Comparison of ENCODE assay signal across 8 cellular contexts in genomic region chr9:116494815-116495634, GRCh38.
DNase-seq lines count a peak whose midpoint lies in the region; ATAC-seq, FAIRE-seq and TF ChIP-seq lines count a peak whose summit lies in the region.

No MANE protein-coding gene starts in this region.

- H3K4me2 ChIP-seq in Loucy (ENCODE audit: low read depth, low read length, poor library complexity, severe bottlenecking) (no peak overlapping the region), K562 (ENCODE audit: insufficient read depth, low read length) (no peak overlapping the region), mesendoderm (ENCODE audit: low read length) (no peak overlapping the region)

- no peaks in the 10 kb centered on the region for H3K36me3 ChIP-seq in Loucy (ENCODE audit: insufficient read depth, low read length)
- H3K36me3 ChIP-seq in K562 (ENCODE audit: control insufficient read depth, insufficient read depth, low read length) = no peaks in the 10 kb centered on the region
- H3K36me3 ChIP-seq in mesendoderm (ENCODE audit: control insufficient read depth, insufficient read depth, low read length) = no peaks in the 10 kb centered on the region

- no peaks in the 10 kb centered on the region for H3K9me2 ChIP-seq in Loucy (replicated peaks; ENCODE audit: low read depth, low read length)

- H3F3A ChIP-seq in Loucy (ENCODE audit: low read depth) = no peaks in the 10 kb centered on the region

- POLR2A ChIA-PET in K562 (lab: Yijun Ruan, JAX) = no interaction called here

- no peak overlapping the region for H2BK120ac ChIP-seq in mesendoderm (ENCODE audit: low read depth, low read length)

- DNase-seq in AG09309 (ENCODE audit: low read depth) = no peak
- DNase-seq in K562 (ENCODE audit: extremely low read depth in 1 of 4, low spot score in 3 of 4) = peak; percentile 41 to 73 (median 56)
- DNase-seq in mesendoderm = peak; percentile 61
- no peak for DNase-seq in 8988T
- no peak for DNase-seq in GDM1 (lab: John Stamatoyannopoulos, UW)

- in situ Hi-C loops in K562 (cut with MboI) = loop anchor here (10.0 kb wide), 1 partner anchor 340 kb away; the partner anchor contains the start of gene PAPPA

- ATAC-seq in GM18519 (IDR thresholded peaks at IDR 0.05; ENCODE audit: low FRiP score, unreplicated experiment) = peak; percentile 66
- ATAC-seq in K562 = peak; percentile 83
- ATAC-seq in GM18520 (IDR thresholded peaks at IDR 0.05; ENCODE audit: unreplicated experiment) = no peak

- H3K27ac ChIP-seq in K562 (ENCODE audit: extremely low read depth, low read depth, low read length) = no peak overlapping the region
- H3K27ac ChIP-seq in mesendoderm (ENCODE audit: low read depth, low read length) = no peak overlapping the region

- H4K8ac ChIP-seq in mesendoderm (ENCODE audit: low read depth, low read length) = no peak overlapping the region

- no peak overlapping the region for H3K4me3 ChIP-seq in AG09309 (ENCODE audit: control insufficient read depth, low read depth, low read length)
- H3K4me3 ChIP-seq in Loucy (ENCODE audit: low read length, poor library complexity, severe bottlenecking) = no peak overlapping the region
- H3K4me3 ChIP-seq in K562 = no peak overlapping the region
- no peak overlapping the region for H3K4me3 ChIP-seq in mesendoderm (ENCODE audit: low read length)

- H4K5ac ChIP-seq in mesendoderm (ENCODE audit: low read length) = no peak overlapping the region

- H2BK15ac ChIP-seq in mesendoderm (replicated peaks; ENCODE audit: low read depth) = peak overlapping the region; percentile 80

- TF ChIP-seq POLR2A in K562 (conservative IDR thresholded peaks at IDR 0.05) = no peak

- no peaks in the 10 kb centered on the region for H4K20me1 ChIP-seq in Loucy (ENCODE audit: insufficient read depth, low read length, poor library complexity, severe bottlenecking)
- no peaks in the 10 kb centered on the region for H4K20me1 ChIP-seq in K562 (replicated peaks; ENCODE audit: control insufficient read depth, insufficient read depth, low read length)

- H3K79me2 ChIP-seq in Loucy (ENCODE audit: insufficient read depth, low read length) (no peaks in the 10 kb centered on the region), K562 (ENCODE audit: control insufficient read depth, insufficient read depth, low read length) (no peaks in the 10 kb centered on the region), mesendoderm (ENCODE audit: control insufficient read depth, insufficient read depth, low read length) (no peaks in the 10 kb centered on the region)

- H2BK5ac ChIP-seq in mesendoderm (ENCODE audit: low read length) = no peak overlapping the region

- no peak; the same call in 1 of the 2 replicates for TF ChIP-seq EP300 in K562 (IDR thresholded peaks at IDR 0.05; ENCODE audit: low read length)

- BruUV-seq in K562 (replicated peaks; lab: Mats Ljungman, UMichigan) = no TSS peak

- CTCF ChIA-PET in K562 (lab: Yijun Ruan, JAX; ENCODE audit: low intra/inter-chr PET ratio) = interaction anchor here (1.1 kb wide), 1 partner anchor 209 kb away, joined by 3 read pairs; no protein-coding TSS in a partner anchor

- H3K56ac ChIP-seq in mesendoderm (ENCODE audit: low read length) = no peak overlapping the region

- no peaks in the 10 kb centered on the region for H3K9me3 ChIP-seq in Loucy (ENCODE audit: insufficient read depth, low read depth, low read length)
- H3K9me3 ChIP-seq in K562 (replicated peaks; ENCODE audit: control insufficient read depth, insufficient read depth, low read depth, low read length) = no peaks in the 10 kb centered on the region

- 50% methylated on average over 5 of the region's 5 CpGs for WGBS in K562 (ENCODE audit: insufficient coverage, low coverage, missing lambda C conversion rate)
- no CpG with 5 or more reads among the region's 5 CpGs for WGBS in mesendoderm (ENCODE audit: extremely low coverage, insufficient coverage, low lambda C conversion rate)

- no peak overlapping the region for H2AFZ ChIP-seq in Loucy (ENCODE audit: low read length)
- H2AFZ ChIP-seq in K562 (ENCODE audit: low read depth, low read length) = no peak overlapping the region

- H3K4ac ChIP-seq in mesendoderm (ENCODE audit: low read depth, low read length) = no peak overlapping the region

- H2AK5ac ChIP-seq in mesendoderm (ENCODE audit: low read length) = no peak overlapping the region

- TF ChIP-seq RAD21 in K562 (CRISPR knock-in tag; conservative IDR thresholded peaks at IDR 0.05 in 1 of 2, IDR thresholded peaks at IDR 0.05 in 1 of 2) = peak; percentile 56 to 81

- H3K9ac ChIP-seq in Loucy (ENCODE audit: low read depth, low read length, poor library complexity, severe bottlenecking) = no peak overlapping the region
- H3K9ac ChIP-seq in K562 (ENCODE audit: insufficient read depth in 1 of 2, low read depth in 2 of 2, low read length in 2 of 2) = no peak overlapping the region
- no peak overlapping the region for H3K9ac ChIP-seq in mesendoderm (ENCODE audit: low read length)

- FAIRE-seq in K562 (lab: Jason Lieb, UNC) = peak; percentile 93

- no peak overlapping the region for H3K18ac ChIP-seq in mesendoderm (ENCODE audit: low read length)

- peak; percentile 63 for TF ChIP-seq CTCF in AG09309 (IDR thresholded peaks at IDR 0.05; ENCODE audit: control insufficient read depth, insufficient read depth, low read depth, low read length, missing control alignments)
- TF ChIP-seq CTCF in Loucy (conservative IDR thresholded peaks at IDR 0.05; ENCODE audit: low read length) = peak; percentile 72
- peak; percentile 69 to 87 (median 70) for TF ChIP-seq CTCF in K562 (IDR thresholded peaks at IDR 0.05 in 2 of 3, conservative IDR thresholded peaks at IDR 0.05 in 1 of 3; ENCODE audit: insufficient read depth in 2 of 3, low read depth in 1 of 3, low read length in 3 of 3)

- intact Hi-C loops in K562 (cut with micrococcal nuclease) = loop anchor here (5.0 to 10.0 kb wide), 4 partner anchors 73 to 903 kb away; no protein-coding TSS in a partner anchor

- no peak overlapping the region for H3K23ac ChIP-seq in mesendoderm (ENCODE audit: low read length)

- H3K79me1 ChIP-seq in mesendoderm (ENCODE audit: low read length) = no peaks in the 10 kb centered on the region

- H3K4me1 ChIP-seq in Loucy (ENCODE audit: insufficient read depth, low read length, poor library complexity, severe bottlenecking) = no peaks in the 10 kb centered on the region
- peaks cover 0 to 6% of the 10 kb centered on the region in 2 experiments; a peak in 2 of 5 replicates for H3K4me1 ChIP-seq in K562 (replicated peaks in 1 of 2; ENCODE audit: control insufficient read depth in 2 of 2, insufficient read depth in 2 of 2, low read length in 2 of 2)
- no peaks in the 10 kb centered on the region for H3K4me1 ChIP-seq in mesendoderm (ENCODE audit: control insufficient read depth, low read depth, low read length)

- no peaks in the 10 kb centered on the region for H3K9me1 ChIP-seq in K562 (ENCODE audit: control insufficient read depth, insufficient read depth, low read length)

- H3K27me3 ChIP-seq in Loucy (ENCODE audit: insufficient read depth, low read length, poor library complexity, severe bottlenecking) (no peaks in the 10 kb centered on the region), K562 (ENCODE audit: control insufficient read depth in 2 of 2, insufficient read depth in 2 of 2, low read length in 2 of 2) (no peaks in the 10 kb centered on the region), mesendoderm (ENCODE audit: insufficient read depth, low read length, poor library complexity) (no peaks in the 10 kb centered on the region)

TF ChIP-seq in K562, 482 proteins besides CTCF, POLR2A, EP300 and RAD21 (continues in another document):
- TF ChIP-seq SMARCB1 (IDR thresholded peaks at IDR 0.05; ENCODE audit: insufficient read length, low read depth) (no peak), ZNF592 (IDR thresholded peaks at IDR 0.05) (0 out of 2 replicates have a peak, but pooled peaks have one; percentile 22)

Comparison
In these comparisons a context has a peak if more than half of its experiments do, and no peak if none do; other contexts are left out.
1. DNase-seq: peak in K562 (4 of 4) and mesendoderm (single experiment); none in AG09309 (single experiment), 8988T (single experiment) and GDM1 (single experiment).
2. Peak in every context shown above with its lines, with median percentiles within 50 percentile points of each other: CTCF ChIP-seq.